8 cellular contexts compared by ENCODE assay signal in the genomic region with DNA sequence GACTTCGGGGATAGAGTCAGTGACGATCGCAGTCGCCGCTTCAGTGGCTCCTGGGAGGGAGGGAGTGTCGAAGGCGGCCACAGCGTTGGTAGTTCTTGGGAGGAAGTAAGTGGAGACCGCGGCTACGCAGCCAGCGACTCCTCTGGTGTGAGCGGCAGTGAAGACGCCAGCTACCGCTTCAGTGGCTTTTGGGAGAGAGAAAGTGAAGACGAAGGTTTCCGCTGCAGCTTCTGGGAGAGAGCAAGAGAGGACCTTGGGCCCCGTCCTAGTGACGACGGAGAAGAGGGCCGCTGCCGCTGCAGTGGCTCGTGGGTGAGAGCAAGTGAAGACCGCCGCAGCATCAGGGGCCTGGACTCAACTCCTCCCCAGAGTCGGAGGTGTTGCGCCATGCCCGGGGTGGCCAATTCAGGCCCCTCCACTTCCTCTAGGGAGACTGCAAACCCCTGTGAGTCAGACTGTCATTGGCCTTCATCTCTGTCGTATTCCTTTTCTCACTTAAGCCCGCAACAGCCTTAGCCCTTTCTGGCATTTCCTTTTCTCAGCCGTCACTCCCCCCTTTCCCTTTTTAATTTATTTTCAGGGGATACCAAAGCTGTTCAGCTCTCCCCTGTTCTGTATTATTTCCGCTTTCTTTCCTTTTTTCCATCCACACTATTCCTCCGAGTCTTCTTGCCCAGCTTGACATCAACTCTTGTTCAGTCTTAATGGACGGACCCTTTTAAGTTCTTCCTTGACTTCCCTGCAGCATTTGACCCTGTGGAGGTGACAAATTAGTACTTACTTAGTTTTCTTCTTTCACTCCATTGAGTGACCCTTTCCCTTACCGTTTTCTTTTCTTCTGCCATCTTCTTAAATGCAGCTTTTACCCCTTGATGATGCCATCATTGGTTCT. TPM values are rescaled to one million over a fixed set of nuclear protein-coding genes. Genes with fewer than 3 reads are reported as not detected.
DNase-seq lines count a peak whose midpoint lies in the region; ATAC-seq and TF ChIP-seq lines count a peak whose summit lies in the region.

No MANE protein-coding gene starts in this region.

- POLR2A ChIA-PET in Panc1 (lab: Charles Lee), result interaction anchor here (0.7 kb wide), 1 partner anchor 294 kb away, joined by 3 read pairs; the partner anchor contains the start of gene PRCP

- peak overlapping the region; percentile 90 for H3K9ac ChIP-seq in fibroblast of lung (ENCODE audit: insufficient read depth, low read length)

- TF ChIP-seq CTCF in Panc1 (IDR thresholded peaks at IDR 0.05) (no peak), fibroblast of lung (conservative IDR thresholded peaks at IDR 0.05 in 1 of 2, IDR thresholded peaks at IDR 0.05 in 1 of 2; ENCODE audit: low read depth in 1 of 2, low read length in 2 of 2) (no peak)

- DNase-seq in ACHN (peak; percentile 61), Panc1 (ENCODE audit: low read depth, low spot score) (no peak), activated T-helper 1 cell treated with Interleukin-2 at 50 U/mL for 16 hours (ENCODE audit: low read depth) (peak; percentile 42), fibroblast of lung (ENCODE audit: low read depth in 2 of 2) (peak; percentile 77 to 82)
- peak; percentile 91 for DNase-seq in natural killer cell treated with Interleukin-12 subunit alpha and Interleukin-12 subunit beta and Interleukin-15 and Interleukin-18, amount 100 ng/mL, for 72 hours (ENCODE audit: low spot score)
- DNase-seq in stimulated activated naive CD8-positive, alpha-beta T cell treated with anti-CD3 and anti-CD28 coated beads, Interleukin-15, amount 100 ng/mL, for 72 hours, result peak; percentile 53 to 69

- H3K27ac ChIP-seq in Panc1 (ENCODE audit: low read length) (peak overlapping the region; percentile 97), fibroblast of lung (ENCODE audit: insufficient read depth, low read length) (peak overlapping the region; percentile 97)

- H3K36me3 Mint-ChIP-seq in natural killer cell treated with Interleukin-12 subunit alpha and Interleukin-12 subunit beta and Interleukin-15 and Interleukin-18, amount 100 ng/mL, for 72 hours, result peaks cover 6% of the 10 kb centered on the region

- H2AFZ ChIP-seq in fibroblast of lung (ENCODE audit: low read length), result peak overlapping the region; percentile 79

- H3K27me3 ChIP-seq in Panc1 (ENCODE audit: control insufficient read depth, insufficient read depth, low read length), result no peaks in the 10 kb centered on the region
- H3K27me3 ChIP-seq in fibroblast of lung (ENCODE audit: control insufficient read depth, insufficient read depth, low read length), result no peaks in the 10 kb centered on the region

- intact Hi-C loops in Panc1 (cut with micrococcal nuclease; ENCODE audit: unreplicated experiment), result no loop called here

- H3K9me3 ChIP-seq in Panc1 (ENCODE audit: control insufficient read depth, insufficient read depth, low read depth, low read length), result no peaks in the 10 kb centered on the region
- no peaks in the 10 kb centered on the region for H3K9me3 ChIP-seq in fibroblast of lung (ENCODE audit: control insufficient read depth, insufficient read depth, low read depth, low read length)

- CTCF ChIA-PET in Panc1 (lab: Charles Lee), result no interaction called here

- H3K4me1 ChIP-seq in Panc1 (ENCODE audit: control insufficient read depth, insufficient read depth, low read length) (peaks cover 23% of the 10 kb centered on the region), fibroblast of lung (ENCODE audit: control insufficient read depth, extremely low read depth, insufficient read depth, low read length) (peaks cover 2% of the 10 kb centered on the region)

- H3K27me3 Mint-ChIP-seq in natural killer cell treated with Interleukin-12 subunit alpha and Interleukin-12 subunit beta and Interleukin-15 and Interleukin-18, amount 100 ng/mL, for 72 hours, result no peaks in the 10 kb centered on the region
- no peaks in the 10 kb centered on the region for H3K27me3 Mint-ChIP-seq in stimulated activated naive CD8-positive, alpha-beta T cell treated with anti-CD3 and anti-CD28 coated beads, Interleukin-15, amount 100 ng/mL, for 72 hours

- in situ Hi-C loops in ACHN (cut with HindIII; ENCODE audit: low pct_ligation_motif_present, low pct_unique_long_range_greater_than_20kb, low sequenced_read_pairs) (no loop called here), Panc1 (cut with HindIII; ENCODE audit: low pct_unique_long_range_greater_than_20kb, low sequenced_read_pairs) (no loop called here)

- H3K9me3 Mint-ChIP-seq in natural killer cell treated with Interleukin-12 subunit alpha and Interleukin-12 subunit beta and Interleukin-15 and Interleukin-18, amount 100 ng/mL, for 72 hours, result no peaks in the 10 kb centered on the region
- no peaks in the 10 kb centered on the region for H3K9me3 Mint-ChIP-seq in stimulated activated naive CD8-positive, alpha-beta T cell treated with anti-CD3 and anti-CD28 coated beads, Interleukin-15, amount 100 ng/mL, for 72 hours

- H3K4me3 Mint-ChIP-seq in natural killer cell treated with Interleukin-12 subunit alpha and Interleukin-12 subunit beta and Interleukin-15 and Interleukin-18, amount 100 ng/mL, for 72 hours, result peak overlapping the region; percentile 99
- H3K4me3 Mint-ChIP-seq in stimulated activated naive CD8-positive, alpha-beta T cell treated with anti-CD3 and anti-CD28 coated beads, Interleukin-15, amount 100 ng/mL, for 72 hours, result peak overlapping the region; percentile 99

- H3K79me2 ChIP-seq in fibroblast of lung (ENCODE audit: control insufficient read depth, insufficient read depth, low read length), result peaks cover 19% of the 10 kb centered on the region

- BruUV-seq in Panc1 (replicated peaks; lab: Mats Ljungman, UMichigan), result no TSS peak

- peak overlapping the region; percentile 95 to 96 for H3K27ac Mint-ChIP-seq in natural killer cell treated with Interleukin-12 subunit alpha and Interleukin-12 subunit beta and Interleukin-15 and Interleukin-18, amount 100 ng/mL, for 72 hours
- H3K27ac Mint-ChIP-seq in stimulated activated naive CD8-positive, alpha-beta T cell treated with anti-CD3 and anti-CD28 coated beads, Interleukin-15, amount 100 ng/mL, for 72 hours, result peak overlapping the region; percentile 97 to 98

- peak overlapping the region; percentile 96 for H3K4me2 ChIP-seq in fibroblast of lung (ENCODE audit: extremely low read depth, insufficient read depth, low read length)

- H3K4me3 ChIP-seq in Panc1 (ENCODE audit: low read depth in 2 of 2, low read length in 2 of 2) (peak overlapping the region; percentile 88), fibroblast of lung (replicated peaks in 1 of 4; ENCODE audit: control extremely low read depth in 1 of 4, insufficient read depth in 1 of 4, low read depth in 3 of 4, low read length in 4 of 4) (peak overlapping the region; percentile 36 to 83 (median 74))

- H3K4me1 Mint-ChIP-seq in natural killer cell treated with Interleukin-12 subunit alpha and Interleukin-12 subunit beta and Interleukin-15 and Interleukin-18, amount 100 ng/mL, for 72 hours (ENCODE audit: low read depth in 2 of 2), result peaks cover 34 to 46% of the 10 kb centered on the region in 2 donors
- H3K4me1 Mint-ChIP-seq in stimulated activated naive CD8-positive, alpha-beta T cell treated with anti-CD3 and anti-CD28 coated beads, Interleukin-15, amount 100 ng/mL, for 72 hours, result peaks cover 37% of the 10 kb centered on the region

- H4K20me1 ChIP-seq in fibroblast of lung (ENCODE audit: control insufficient read depth, extremely low read depth, insufficient read depth, low read length), result no peaks in the 10 kb centered on the region

- peak; percentile 25 for ATAC-seq in GM18520 (IDR thresholded peaks at IDR 0.05; ENCODE audit: unreplicated experiment)
- ATAC-seq in HG03039 (IDR thresholded peaks at IDR 0.05; ENCODE audit: unreplicated experiment), result peak; percentile 42
- ATAC-seq in Panc1, result peak; percentile 75
- peak; percentile 88 to 92 for ATAC-seq in natural killer cell treated with Interleukin-12 subunit alpha and Interleukin-12 subunit beta and Interleukin-15 and Interleukin-18, amount 100 ng/mL, for 72 hours
- ATAC-seq in stimulated activated naive CD8-positive, alpha-beta T cell treated with anti-CD3 and anti-CD28 coated beads, Interleukin-15, amount 100 ng/mL, for 72 hours, result peak; percentile 83

- peaks cover 19% of the 10 kb centered on the region for H3K36me3 ChIP-seq in Panc1 (ENCODE audit: control insufficient read depth, insufficient read depth, low read length)
- peaks cover 1% of the 10 kb centered on the region for H3K36me3 ChIP-seq in fibroblast of lung (ENCODE audit: control insufficient read depth, insufficient read depth, low read length)

RNA-seq across cellular contexts. Expression of gene ANKRD42, which starts 1.0 kb away (rescaled TPM):
- total RNA-seq in Panc1 (2021; ENCODE audit: unreplicated experiment) (14.8 TPM), fibroblast of lung (13.9 and 17.5 TPM in 2 replicates)
- 11.9 TPM for polyA plus RNA-seq in Panc1 (2012; ENCODE audit: insufficient read length)
- polyA plus RNA-seq in fibroblast of lung, result 6.5 and 7.1 TPM in 2 replicates
- 8.3 and 10.1 TPM in 2 replicates for polyA plus RNA-seq in fibroblast of lung (2012)
- 2.1 and 7.9 TPM in 2 replicates for polyA minus RNA-seq in fibroblast of lung (ENCODE audit: low replicate concordance)
- 10 to 100 TPM in 1 of 2 donors, 1 to 10 TPM in 1; 4.3 to 10.5 TPM for total RNA-seq in natural killer cell treated with Interleukin-12 subunit alpha and Interleukin-12 subunit beta and Interleukin-15 and Interleukin-18, amount 100 ng/mL, for 72 hours

RNA-seq across cellular contexts. Expression of gene PCF11, which starts 37.6 kb away (rescaled TPM):
- total RNA-seq in Panc1 (2021; ENCODE audit: unreplicated experiment) (56.6 TPM), fibroblast of lung (36.5 and 44.8 TPM in 2 replicates)
- 16.9 TPM for polyA plus RNA-seq in Panc1 (2012; ENCODE audit: insufficient read length)
- polyA plus RNA-seq in fibroblast of lung, result 23.9 and 26.6 TPM in 2 replicates
- 12.5 and 13.7 TPM in 2 replicates for polyA plus RNA-seq in fibroblast of lung (2012)
- 3.4 and 6.8 TPM in 2 replicates for polyA minus RNA-seq in fibroblast of lung (ENCODE audit: low replicate concordance)
- 10 to 100 TPM; 63.4 to 74.3 TPM for total RNA-seq in natural killer cell treated with Interleukin-12 subunit alpha and Interleukin-12 subunit beta and Interleukin-15 and Interleukin-18, amount 100 ng/mL, for 72 hours

Comparison
In these comparisons a context has a peak if more than half of its experiments do, and no peak if none do; other contexts are left out.
1. ATAC-seq: peak in every context shown above with its lines; median percentile 90 in natural killer cell treated with Interleukin-12 subunit alpha and Interleukin-12 subunit beta and Interleukin-15 and Interleukin-18, amount 100 ng/mL, for 72 hours; 83 in stimulated activated naive CD8-positive, alpha-beta T cell treated with anti-CD3 and anti-CD28 coated beads, Interleukin-15, amount 100 ng/mL, for 72 hours; 75 in Panc1; 42 in HG03039; 25 in GM18520.